Comparison of ENCODE assay signal across 8 cellular contexts in genomic region chr7:66846096-66846445, GRCh38.
DNase-seq lines count a peak whose midpoint lies in the region; ATAC-seq and TF ChIP-seq lines count a peak whose summit lies in the region.
"Not testable (repeated sequence)": the region's sequence is repeated elsewhere in the genome, so short reads cannot be mapped to it uniquely, and the experiment has no call there.

No MANE protein-coding gene starts in this region.

- peak overlapping the region; percentile 62 for H3K4me3 Mint-ChIP-seq in T-helper 1 cell treated with Interleukin-12 subunit alpha and Interleukin-12 subunit beta and Interleukin-4 antibody, amounts not matched to agents 30 μg/mL and 1 μg/mL, for 36 hours
- H3K4me3 Mint-ChIP-seq in activated T-helper 17 cell treated with anti-CD3 and anti-CD28 coated beads, Interleukin-2, amount 50 U/mL, for 72 hours = peak overlapping the region; percentile 87
- peak overlapping the region; percentile 89 for H3K4me3 Mint-ChIP-seq in central memory CD8-positive, alpha-beta T cell
- H3K4me3 Mint-ChIP-seq in memory B cell = peak overlapping the region; percentile 72
- peak overlapping the region; percentile 91 for H3K4me3 Mint-ChIP-seq in osteocyte (ENCODE audit: unreplicated experiment)

- not testable (repeated sequence) for H3K9me3 ChIP-seq in suprapubic skin

- WGBS in suprapubic skin = 100% methylated on average over 4 of the region's 4 CpGs

- H3K27me3 Mint-ChIP-seq in T-helper 1 cell treated with Interleukin-12 subunit alpha and Interleukin-12 subunit beta and Interleukin-4 antibody, amounts not matched to agents 30 μg/mL and 1 μg/mL, for 36 hours (ENCODE audit: low read depth); activated T-helper 17 cell treated with anti-CD3 and anti-CD28 coated beads, Interleukin-2, amount 50 U/mL, for 72 hours; central memory CD8-positive, alpha-beta T cell; memory B cell; osteocyte (ENCODE audit: unreplicated experiment): not testable (repeated sequence)

- ATAC-seq in activated T-helper 17 cell treated with anti-CD3 and anti-CD28 coated beads, Interleukin-2, amount 50 U/mL, for 72 hours (replicated peaks); central memory CD8-positive, alpha-beta T cell (replicated peaks; ENCODE audit: extremely low read depth, poor library complexity, severe bottlenecking); memory B cell (ENCODE audit: low read depth): not testable (repeated sequence)

- DNase-seq in HL-60 (ENCODE audit: low read depth in 1 of 2, low spot score in 1 of 2); central memory CD8-positive, alpha-beta T cell (ENCODE audit: low spot score in 2 of 2); memory B cell (ENCODE audit: low spot score in 2 of 2); osteocyte (ENCODE audit: extremely low spot score, unreplicated experiment); suprapubic skin (ENCODE audit: low spot score in 2 of 2): not testable (repeated sequence)

- H3K36me3 ChIP-seq in suprapubic skin = not testable (repeated sequence)

- not testable (repeated sequence) for H3K36me3 Mint-ChIP-seq in T-helper 1 cell treated with Interleukin-12 subunit alpha and Interleukin-12 subunit beta and Interleukin-4 antibody, amounts not matched to agents 30 μg/mL and 1 μg/mL, for 36 hours (ENCODE audit: low read depth); activated T-helper 17 cell treated with anti-CD3 and anti-CD28 coated beads, Interleukin-2, amount 50 U/mL, for 72 hours (ENCODE audit: low read depth); memory B cell; osteocyte (ENCODE audit: unreplicated experiment)
- peaks cover 13% of the 10 kb centered on the region for H3K36me3 Mint-ChIP-seq in central memory CD8-positive, alpha-beta T cell (ENCODE audit: insufficient read depth)

- peak overlapping the region; percentile 97 for H3K27ac Mint-ChIP-seq in T-helper 1 cell treated with Interleukin-12 subunit alpha and Interleukin-12 subunit beta and Interleukin-4 antibody, amounts not matched to agents 30 μg/mL and 1 μg/mL, for 36 hours
- H3K27ac Mint-ChIP-seq in activated T-helper 17 cell treated with anti-CD3 and anti-CD28 coated beads, Interleukin-2, amount 50 U/mL, for 72 hours = peak overlapping the region; percentile 89
- peak overlapping the region; percentile 98 for H3K27ac Mint-ChIP-seq in central memory CD8-positive, alpha-beta T cell (ENCODE audit: low read depth)
- H3K27ac Mint-ChIP-seq in memory B cell (peak overlapping the region; percentile 97), osteocyte (ENCODE audit: unreplicated experiment) (peak overlapping the region; percentile 99)

- H3K27ac ChIP-seq in C4-2B = peak overlapping the region; percentile 83; the same call in 1 of the 2 replicates
- peak overlapping the region; percentile 95 for H3K27ac ChIP-seq in HL-60 (replicated peaks)
- H3K27ac ChIP-seq in suprapubic skin = peak overlapping the region; percentile 89

- not testable (repeated sequence) for H3K9me3 Mint-ChIP-seq in T-helper 1 cell treated with Interleukin-12 subunit alpha and Interleukin-12 subunit beta and Interleukin-4 antibody, amounts not matched to agents 30 μg/mL and 1 μg/mL, for 36 hours; activated T-helper 17 cell treated with anti-CD3 and anti-CD28 coated beads, Interleukin-2, amount 50 U/mL, for 72 hours; central memory CD8-positive, alpha-beta T cell; memory B cell; osteocyte (ENCODE audit: unreplicated experiment)

- TF ChIP-seq POLR2A in suprapubic skin (IDR thresholded peaks at IDR 0.05) = not testable (repeated sequence)

- not testable (repeated sequence) for TF ChIP-seq EP300 in suprapubic skin (IDR thresholded peaks at IDR 0.05)

- H3K4me3 ChIP-seq in HL-60 (replicated peaks; ENCODE audit: insufficient read depth, low read length); suprapubic skin: not testable (repeated sequence)

- not testable (repeated sequence) for TF ChIP-seq CTCF in C4-2B (conservative IDR thresholded peaks at IDR 0.05); HL-60 (IDR thresholded peaks at IDR 0.05; ENCODE audit: insufficient read depth, low read length); osteocyte (IDR thresholded peaks at IDR 0.05); suprapubic skin (IDR thresholded peaks at IDR 0.05)

- peaks cover 19% of the 10 kb centered on the region for H3K4me1 Mint-ChIP-seq in T-helper 1 cell treated with Interleukin-12 subunit alpha and Interleukin-12 subunit beta and Interleukin-4 antibody, amounts not matched to agents 30 μg/mL and 1 μg/mL, for 36 hours (ENCODE audit: low read depth)
- H3K4me1 Mint-ChIP-seq in activated T-helper 17 cell treated with anti-CD3 and anti-CD28 coated beads, Interleukin-2, amount 50 U/mL, for 72 hours = not testable (repeated sequence)
- H3K4me1 Mint-ChIP-seq in central memory CD8-positive, alpha-beta T cell = peaks cover 18% of the 10 kb centered on the region
- peaks cover 11% of the 10 kb centered on the region for H3K4me1 Mint-ChIP-seq in memory B cell
- peaks cover 26% of the 10 kb centered on the region for H3K4me1 Mint-ChIP-seq in osteocyte (ENCODE audit: unreplicated experiment)

- H3K27me3 ChIP-seq in HL-60 (ENCODE audit: insufficient read depth, poor library complexity, severe bottlenecking); suprapubic skin: not testable (repeated sequence)

- H3K4me1 ChIP-seq in suprapubic skin = peaks cover 18% of the 10 kb centered on the region
